Comparison of ENCODE assay signal across 18 cellular contexts in genomic region chr3:55497250-55497649, GRCh38. TPM values are rescaled to one million over a fixed set of nuclear protein-coding genes. Genes with fewer than 3 reads are reported as not detected.
DNase-seq lines count a peak whose midpoint lies in the region; ATAC-seq and TF ChIP-seq lines count a peak whose summit lies in the region.
"Had no signal": no experiment of that assay in that cellular context is flagged by ENCODE, and none has a peak within 500 bp of the region (broad histone marks: within the 10 kb centered on the region; RNA-seq: fewer than 3 reads in every experiment).

No MANE protein-coding gene starts in this region.

- DNase-seq in NCI-H446 treated with DMSO at 0.1 percent for 48 hours (lab: John Stamatoyannopoulos, UW): peak; percentile 14
- DNase-seq in islet precursor cell: peak; percentile 29
- peak in 2 of 3 donors; percentile 36 to 77 for DNase-seq in right lobe of liver
- no peak for DNase-seq in mesendoderm
- DNase-seq in ecto neural progenitor cell (ENCODE audit: low spot score): no peak
- DNase-seq in GM23248: no peak
- no peak for DNase-seq in NCI-H1092 treated with DMSO at 0.1 percent for 48 hours (lab: John Stamatoyannopoulos, UW)
- DNase-seq: AML-193; Caco-2; CD4-positive, alpha-beta T cell; GOT3; H7; KBM-7 had no signal

- H3K9me2 ChIP-seq in GM23248 (ENCODE audit: insufficient read depth): no peaks in the 10 kb centered on the region

- no peaks in the 10 kb centered on the region for H3K36me3 ChIP-seq in right lobe of liver
- H3K36me3 ChIP-seq in mesendoderm (ENCODE audit: control insufficient read depth, insufficient read depth, low read length): no peaks in the 10 kb centered on the region
- H3K36me3 ChIP-seq in GM23248 (ENCODE audit: low read depth): no peaks in the 10 kb centered on the region

- H2AK5ac ChIP-seq in mesendoderm (ENCODE audit: low read length): no peak overlapping the region

- no peak for TF ChIP-seq CTCF in right lobe of liver (IDR thresholded peaks at IDR 0.05)

- H3K9ac ChIP-seq in mesendoderm (ENCODE audit: low read length) (no peak overlapping the region), GM23248 (no peak overlapping the region)

- H3K27me3 ChIP-seq in right lobe of liver: no peaks in the 10 kb centered on the region
- no peaks in the 10 kb centered on the region for H3K27me3 ChIP-seq in mesendoderm (ENCODE audit: insufficient read depth, low read length, poor library complexity)
- no peaks in the 10 kb centered on the region for H3K27me3 ChIP-seq in GM23248 (replicated peaks; ENCODE audit: insufficient read depth)

- no peak overlapping the region for H3K56ac ChIP-seq in mesendoderm (ENCODE audit: low read length)

- H3K4me1 ChIP-seq in right lobe of liver (peaks cover 0 to 20% (median 9%) of the 10 kb centered on the region in 4 donors), mesendoderm (ENCODE audit: control insufficient read depth, low read depth, low read length) (no peaks in the 10 kb centered on the region), GM23248 (ENCODE audit: insufficient read depth) (peaks cover 21% of the 10 kb centered on the region)
- H3K4me1 ChIP-seq: A549, Caco-2 had no signal

- no peak overlapping the region for H3K4ac ChIP-seq in mesendoderm (ENCODE audit: low read depth, low read length)

- H3K79me1 ChIP-seq in mesendoderm (ENCODE audit: low read length): no peaks in the 10 kb centered on the region

- H4K20me1 ChIP-seq in GM23248 (ENCODE audit: insufficient read depth): no peaks in the 10 kb centered on the region

- H4K5ac ChIP-seq in mesendoderm (ENCODE audit: low read length): no peak overlapping the region

- TF ChIP-seq POLR2A in right lobe of liver (IDR thresholded peaks at IDR 0.05): no peak

- intact Hi-C loops in right lobe of liver (cut with DNase I): no loop called here

- peaks cover 16% of the 10 kb centered on the region; the same call in 1 of the 2 replicates for H3F3A ChIP-seq in GM23248 (ENCODE audit: insufficient read depth)

- H3K9me3 ChIP-seq in right lobe of liver: no peaks in the 10 kb centered on the region
- no peaks in the 10 kb centered on the region for H3K9me3 ChIP-seq in GM23248 (ENCODE audit: low read depth)
- H3K9me3 ChIP-seq: A549, Caco-2 had no signal

- in situ Hi-C loops in GM23248 (cut with MboI): loop anchor here (25.0 kb wide), 1 partner anchor 1060 kb away; no protein-coding TSS in a partner anchor

- ATAC-seq in right lobe of liver: peak; percentile 98 to 100 (median 98)
- ATAC-seq: A549, HCT116 had no signal

- H3K18ac ChIP-seq in mesendoderm (ENCODE audit: low read length): no peak overlapping the region

- H3K79me2 ChIP-seq in mesendoderm (ENCODE audit: control insufficient read depth, insufficient read depth, low read length): no peaks in the 10 kb centered on the region
- H3K79me2 ChIP-seq in GM23248 (ENCODE audit: insufficient read depth): no peaks in the 10 kb centered on the region

- H3K23ac ChIP-seq in mesendoderm (ENCODE audit: low read length): no peak overlapping the region

- H4K8ac ChIP-seq in mesendoderm (ENCODE audit: low read depth, low read length): no peak overlapping the region

- peak overlapping the region in 2 of 3 donors; percentile 45 to 52 for H3K27ac ChIP-seq in right lobe of liver
- H3K27ac ChIP-seq in mesendoderm (ENCODE audit: low read depth, low read length): no peak overlapping the region
- no peak overlapping the region for H3K27ac ChIP-seq in GM23248
- H3K27ac ChIP-seq: A549, C4-2B, HL-60 had no signal

- no peak overlapping the region for H3K4me2 ChIP-seq in mesendoderm (ENCODE audit: low read length)
- H3K4me2 ChIP-seq in GM23248 (ENCODE audit: unreplicated experiment): no peak overlapping the region
- H3K4me2 ChIP-seq: A549 had no signal

- H2BK15ac ChIP-seq in mesendoderm (replicated peaks; ENCODE audit: low read depth): no peak overlapping the region

- H2AFZ ChIP-seq in GM23248: no peak overlapping the region

- no peak overlapping the region for H2BK5ac ChIP-seq in mesendoderm (ENCODE audit: low read length)

- H2BK120ac ChIP-seq in mesendoderm (ENCODE audit: low read depth, low read length): no peak overlapping the region

- H3K4me3 ChIP-seq in right lobe of liver (no peak overlapping the region), mesendoderm (ENCODE audit: low read length) (no peak overlapping the region), GM23248 (no peak overlapping the region)
- H3K4me3 ChIP-seq: A549 had no signal

RNA-seq across cellular contexts. Expression of gene WNT5A, which starts 10.1 kb away (rescaled TPM):
- total RNA-seq in right lobe of liver: 1 to 10 TPM in 5 of 6 experiments, under 1 TPM in 1; 0.64 to 3.6 (median 2.4) TPM
- 3.4 TPM for polyA plus RNA-seq in mesendoderm (2013, experiment 1 of 2)
- 2.8 TPM for polyA plus RNA-seq in mesendoderm (2013, experiment 2 of 2)
- 281 and 298 TPM in 2 replicates for total RNA-seq in GM23248 (2014; rRNA removed; shearing (Covaris generic))
- 74.0 and 76.1 TPM in 2 replicates for polyA plus RNA-seq in GM23248 (2016; fragmentation: Nextera tagmentation; extraction: Ambion mirVana)
- polyA plus RNA-seq: IgD-negative memory B cell had no signal

Comparison
In these comparisons a context has a peak if more than half of its experiments do, and no peak if none do; other contexts are left out.
1. DNase-seq: peak in NCI-H446 treated with DMSO at 0.1 percent for 48 hours (single experiment), islet precursor cell (single experiment) and right lobe of liver (2 of 3); none in mesendoderm (single experiment), ecto neural progenitor cell (single experiment), GM23248 (single experiment) and NCI-H1092 treated with DMSO at 0.1 percent for 48 hours (single experiment).
2. H3K27ac ChIP-seq: peak in right lobe of liver (2 of 3); none in mesendoderm (single experiment) and GM23248 (single experiment).
3. RNA of gene WNT5A, which starts 10.1 kb away (total RNA-seq): 281 to 298 TPM in GM23248; 0.64 to 3.6 TPM in right lobe of liver; every median in the first group is over 10 times any median in the second.